In genomic region chr2:99086385-99086784, GRCh38 we compare ENCODE assay signal across 36 cellular contexts. TPM values are rescaled to one million over a fixed set of nuclear protein-coding genes. Genes with fewer than 3 reads are reported as not detected.
"Had no signal": no experiment of that assay in that cellular context is flagged by ENCODE, and none has a peak within 500 bp of the region (broad histone marks: within the 10 kb centered on the region; RNA-seq: fewer than 3 reads in every experiment).

No MANE protein-coding gene starts in this region.

- ATAC-seq: activated naive CD4-positive, alpha-beta T cell treated with anti-CD3 and anti-CD28 coated beads, Interleukin-2, amount 50 U/mL, for 72 hours; activated naive CD8-positive, alpha-beta T cell treated with anti-CD3 and anti-CD28 coated beads, Interleukin-2, amount 50 U/mL, for 24 hours; activated T-cell treated with anti-CD3 and anti-CD28 coated beads, Interleukin-2, amount 50 U/mL, for 4 hours; activated T-cell treated with anti-CD3 and anti-CD28 coated beads, Interleukin-2, amount 50 U/mL, for 72 hours; activated T-helper 17 cell treated with anti-CD3 and anti-CD28 coated beads, Interleukin-2, amount 50 U/mL, for 72 hours; body of pancreas had no signal

- H3K4me3 ChIP-seq: adrenal gland, ascending aorta, body of pancreas, breast epithelium, cardiac muscle cell had no signal

- DNase-seq: activated effector memory CD4-positive, alpha-beta T cell treated with anti-CD3 and anti-CD28 coated beads, Interleukin-2, amount 50 U/mL, for 16 hours; activated effector memory CD4-positive, alpha-beta T cell treated with Interleukin-2 at 50 U/mL for 16 hours; activated gamma-delta T cell; activated gamma-delta T cell treated with Interleukin-2 at 50 U/mL for 16 hours; activated naive CD4-positive, alpha-beta T cell; activated naive CD4-positive, alpha-beta T cell treated with anti-CD3 and anti-CD28 coated beads for 36 hours; activated naive CD4-positive, alpha-beta T cell treated with anti-CD3 and anti-CD28 coated beads, Interleukin-2, amount 10 ng/mL, durations not matched to agents 7 days and 5 days; activated naive CD4-positive, alpha-beta T cell treated with anti-CD3 and anti-CD28 coated beads, Interleukin-2, amount 50 U/mL, for 16 hours; activated naive CD4-positive, alpha-beta T cell treated with Interleukin-2 at 50 U/mL for 16 hours; activated naive CD8-positive, alpha-beta T cell treated with anti-CD3 and anti-CD28 coated beads for 36 hours; activated naive CD8-positive, alpha-beta T cell treated with anti-CD3 and anti-CD28 coated beads, Interleukin-2, amount 10 ng/mL, durations not matched to agents 7 days and 5 days; activated naive CD8-positive, alpha-beta T cell treated with anti-CD3 and anti-CD28 coated beads, Interleukin-2, amount 50 U/mL, for 24 hours; activated T-cell treated with anti-CD3 and anti-CD28 coated beads, Interleukin-2, amount 50 U/mL, for 24 hours; activated T-cell treated with anti-CD3 and anti-CD28 coated beads, Interleukin-2, amount 50 U/mL, for 4 hours; activated T-cell treated with anti-CD3 and anti-CD28 coated beads, Interleukin-2, amount 50 U/mL, for 48 hours; activated T-cell treated with anti-CD3 and anti-CD28 coated beads, Interleukin-2, amount 50 U/mL, for 72 hours; adrenal gland; amniotic stem cell; amygdala; anterior cingulate cortex; aorta; body of pancreas; brain microvascular endothelial cell; caudate nucleus; central memory CD4-positive, alpha-beta T cell; cerebellar nuclear complex had no signal

- H3K9me3 ChIP-seq: adrenal gland, ascending aorta, body of pancreas, breast epithelium had no signal

- H3K27ac ChIP-seq: adrenal gland, ascending aorta, body of pancreas, brain microvascular endothelial cell, breast epithelium, cardiac muscle cell had no signal

- FAIRE-seq: astrocyte, bronchial epithelial cell had no signal

- H3K36me3 ChIP-seq: adrenal gland, ascending aorta, brain microvascular endothelial cell, breast epithelium, cardiac muscle cell had no signal

- H3K27me3 ChIP-seq: adrenal gland, ascending aorta, body of pancreas, breast epithelium had no signal

- H3K4me1 ChIP-seq: adrenal gland, ascending aorta, body of pancreas, breast epithelium had no signal

RNA-seq across cellular contexts. Expression of gene C2orf15, which starts 55.1 kb away (rescaled TPM):
- total RNA-seq: activated T-helper 1 cell treated with anti-CD3 and anti-CD28 coated beads, Interleukin-12 subunit alpha, Interleukin-12 subunit beta, Interleukin-2, Interleukin-4 antibody, amounts not matched to agents 30 ng/mL and 10 ng/mL and 1 ng/mL, durations not matched to agents 14 hours and 24 hours and 36 hours; activated T-helper 2 cell treated with anti-CD3 and anti-CD28 coated beads, Interferon-gamma antibody, Interleukin-2, Interleukin-4, amounts not matched to agents 10 μg/mL and 5 μg/mL and 100 μg/mL, durations not matched to agents 14 hours and 24 hours and 36 hours; cardiac septum had no signal
